In the genomic region with DNA sequence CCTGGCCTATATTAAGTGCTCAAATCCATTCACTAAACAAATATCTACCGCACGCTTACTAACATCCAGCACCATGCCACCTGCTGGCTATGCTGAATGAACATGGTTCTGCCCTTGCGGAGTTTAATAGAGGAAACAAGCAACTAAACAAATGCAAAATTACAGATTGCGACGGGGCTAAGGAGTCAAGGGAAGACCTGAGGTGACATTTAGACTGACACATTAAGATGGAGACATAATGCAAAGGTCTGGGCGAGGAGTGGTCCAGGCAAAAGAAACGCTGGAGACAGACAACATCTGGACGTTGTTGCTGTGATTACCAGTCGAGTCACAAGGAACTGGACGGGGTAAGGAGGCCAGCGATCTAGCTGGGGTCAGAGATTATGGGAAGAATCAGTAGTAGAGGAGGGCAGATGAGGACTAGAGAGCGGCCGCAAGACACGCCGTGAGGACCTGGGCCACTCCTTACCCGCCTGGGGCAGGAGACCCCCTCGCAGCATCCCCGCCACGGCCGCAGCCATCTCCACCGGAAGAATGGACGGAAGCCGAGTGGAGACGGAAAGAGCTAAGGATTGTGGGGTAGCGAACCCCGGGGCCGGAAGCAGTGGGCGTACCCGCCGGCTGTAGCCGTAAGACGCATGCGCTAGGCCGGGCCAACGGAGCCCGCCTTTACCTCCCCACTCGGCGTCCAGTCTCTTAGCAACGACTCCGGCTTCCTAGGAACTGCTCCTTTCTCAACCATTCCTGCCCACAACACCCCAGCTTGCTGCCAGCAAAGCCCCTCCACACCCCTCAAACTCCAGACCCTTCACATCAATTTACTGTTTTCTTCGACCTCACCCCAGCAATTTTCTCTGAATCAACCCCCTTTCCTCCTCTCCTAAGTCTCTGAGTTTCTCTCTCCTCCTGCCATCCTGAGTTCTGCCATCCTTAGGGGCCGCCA, we compare ENCODE assay signal across 1 cellular context.
TF ChIP-seq lines count a peak whose summit lies in the region.

A gene with protein sequence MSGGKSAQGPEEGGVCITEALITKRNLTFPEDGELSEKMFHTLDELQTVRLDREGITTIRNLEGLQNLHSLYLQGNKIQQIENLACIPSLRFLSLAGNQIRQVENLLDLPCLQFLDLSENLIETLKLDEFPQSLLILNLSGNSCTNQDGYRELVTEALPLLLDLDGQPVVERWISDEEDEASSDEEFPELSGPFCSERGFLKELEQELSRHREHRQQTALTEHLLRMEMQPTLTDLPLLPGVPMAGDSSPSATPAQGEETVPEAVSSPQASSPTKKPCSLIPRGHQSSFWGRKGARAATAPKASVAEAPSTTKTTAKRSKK (plus strand): TSS at position 680 of the 943 bp plus-strand sequence. CDS start 320 bp downstream, outside the sequence.
MRPL10 (minus strand) TSS at position 551 of the 943 bp plus-strand sequence; CDS start at position 521, 30 bp downstream.

TF ChIP-seq in H1, 55 proteins besides CTCF, POLR2A, EP300 and RAD21:
- TF ChIP-seq RBBP5 (IDR thresholded peaks at IDR 0.05; ENCODE audit: borderline replicate concordance, low read depth, low read length), result peak; percentile 73
- TF ChIP-seq RFX5 (IDR thresholded peaks at IDR 0.05; ENCODE audit: borderline replicate concordance, low read depth, low read length), result no peak
- TF ChIP-seq SAP30 (IDR thresholded peaks at IDR 0.05; ENCODE audit: insufficient read depth, insufficient replicate concordance, low read length), result peak; percentile 87
- peak; percentile 85 for TF ChIP-seq NRF1 (IDR thresholded peaks at IDR 0.05; ENCODE audit: low read depth, low read length)
- TF ChIP-seq POLR2AphosphoS5 (IDR thresholded peaks at IDR 0.05; ENCODE audit: low read depth, low read length), result peak; percentile 94
- TF ChIP-seq TEAD4 (IDR thresholded peaks at IDR 0.05; ENCODE audit: low read depth, low read length), result 0 out of 2 replicates have a peak, but pooled peaks have one; percentile 33
- TF ChIP-seq JUND (IDR thresholded peaks at IDR 0.05; ENCODE audit: low read length), result peak; percentile 37; the same call in 1 of the 2 replicates
- TF ChIP-seq YY1 (IDR thresholded peaks at IDR 0.05; ENCODE audit: low read depth, low read length), result peak; percentile 73
- TF ChIP-seq HDAC6 (IDR thresholded peaks at IDR 0.05; ENCODE audit: low read depth, low read length), result no peak
- TF ChIP-seq SP4 (IDR thresholded peaks at IDR 0.05; ENCODE audit: low read length), result no peak
- TF ChIP-seq KDM4A (IDR thresholded peaks at IDR 0.05; ENCODE audit: low read depth, low read length, severe bottlenecking), result peak; percentile 51
- no peak for TF ChIP-seq GTF2F1 (IDR thresholded peaks at IDR 0.05; ENCODE audit: borderline replicate concordance, low read depth, low read length)
- peak; percentile 48; the same call in 1 of the 2 replicates for TF ChIP-seq MAX (IDR thresholded peaks at IDR 0.05)
- no peak for TF ChIP-seq BCL11A (IDR thresholded peaks at IDR 0.05; ENCODE audit: low read depth in 2 of 2, low read length in 2 of 2)
- peak; percentile 75 for TF ChIP-seq KDM5A (IDR thresholded peaks at IDR 0.05; ENCODE audit: low read length)
- TF ChIP-seq SIN3A (conservative IDR thresholded peaks at IDR 0.05 in 1 of 2, IDR thresholded peaks at IDR 0.05 in 1 of 2; ENCODE audit: low read depth in 1 of 2, low read length in 2 of 2), result peak; percentile 65 to 83; a peak in 3 of 4 replicates
- TF ChIP-seq SP2 (IDR thresholded peaks at IDR 0.05; ENCODE audit: low read length), result no peak
- peak; percentile 67 for TF ChIP-seq TBP (IDR thresholded peaks at IDR 0.05; ENCODE audit: low read depth, low read length)
- peak; percentile 70; the same call in 1 of the 2 replicates for TF ChIP-seq EGR1 (IDR thresholded peaks at IDR 0.05; ENCODE audit: borderline replicate concordance, low read depth, low read length)
- peak; percentile 56 for TF ChIP-seq ASH2L (IDR thresholded peaks at IDR 0.05; ENCODE audit: low read length)
- TF ChIP-seq TAF1 (IDR thresholded peaks at IDR 0.05; ENCODE audit: low read depth, low read length), result peak; percentile 83
- peak; percentile 93 for TF ChIP-seq PHF8 (conservative IDR thresholded peaks at IDR 0.05; ENCODE audit: low read depth, low read length)
- TF ChIP-seq RXRA (IDR thresholded peaks at IDR 0.05; ENCODE audit: insufficient read depth, low read depth, low read length), result no peak
- TF ChIP-seq, protein P1, sequence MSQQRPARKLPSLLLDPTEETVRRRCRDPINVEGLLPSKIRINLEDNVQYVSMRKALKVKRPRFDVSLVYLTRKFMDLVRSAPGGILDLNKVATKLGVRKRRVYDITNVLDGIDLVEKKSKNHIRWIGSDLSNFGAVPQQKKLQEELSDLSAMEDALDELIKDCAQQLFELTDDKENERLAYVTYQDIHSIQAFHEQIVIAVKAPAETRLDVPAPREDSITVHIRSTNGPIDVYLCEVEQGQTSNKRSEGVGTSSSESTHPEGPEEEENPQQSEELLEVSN (IDR thresholded peaks at IDR 0.05), result peak; percentile 45; the same call in 1 of the 2 replicates
- no peak for TF ChIP-seq KDM1A (IDR thresholded peaks at IDR 0.05; ENCODE audit: borderline replicate concordance, low read length)
